In the genomic region with DNA sequence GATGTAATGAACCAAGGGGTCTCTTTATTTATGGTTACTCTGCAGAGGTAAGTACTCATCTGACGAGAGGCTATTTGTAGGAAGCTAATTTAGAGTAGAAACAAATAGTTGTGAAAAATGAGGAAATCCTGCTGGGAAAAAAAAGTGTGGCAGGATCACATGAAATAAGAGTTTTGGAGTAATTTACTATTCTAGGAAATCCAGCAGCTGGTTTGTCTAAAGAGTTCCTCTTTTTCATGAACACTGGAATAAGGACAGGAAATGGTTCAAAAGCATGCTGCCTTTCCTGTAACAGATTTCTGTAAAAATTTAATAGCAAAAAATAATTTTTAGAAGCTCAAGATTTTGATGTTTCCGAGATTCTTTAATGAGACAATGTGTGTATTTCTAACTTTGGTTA, we compare ENCODE assay signal across 24 cellular contexts.
"Had no signal": no experiment of that assay in that cellular context is flagged by ENCODE, and none has a peak within 500 bp of the region (broad histone marks: within the 10 kb centered on the region; RNA-seq: fewer than 3 reads in every experiment).

No MANE protein-coding gene starts in this region.

- FAIRE-seq: keratinocyte, urothelium cell line had no signal

- H3K27ac ChIP-seq: dorsolateral prefrontal cortex, epithelial cell of prostate, foreskin keratinocyte, left lung, prostate gland, right atrium auricular region, tibial artery, VCaP had no signal

- H3K9me3 ChIP-seq: left lung, prostate gland, right atrium auricular region, tibial artery had no signal

- H3K27me3 ChIP-seq: dorsolateral prefrontal cortex, foreskin keratinocyte, left lung, right atrium auricular region, tibial artery had no signal

- DNase-seq: activated CD4-positive, alpha-beta T cell treated with anti-CD3 and anti-CD28 coated beads, Interleukin-2, amount 50 U/mL, for 1 hour; activated CD4-positive, CD25-positive, alpha-beta regulatory T cell treated with anti-CD3 and anti-CD28 coated beads, Interleukin-2, amount 50 U/mL, for 72 hours; activated CD8-positive, alpha-beta memory T cell treated with anti-CD3 and anti-CD28 coated beads, Interleukin-2, amount 50 U/mL, for 4 hours; activated naive CD4-positive, alpha-beta T cell treated with anti-CD3 and anti-CD28 coated beads, Interleukin-2, amount 10 ng/mL, durations not matched to agents 7 days and 5 days; activated naive CD8-positive, alpha-beta T cell treated with anti-CD3 and anti-CD28 coated beads, Interleukin-2, amount 50 U/mL, for 24 hours; activated T-cell treated with anti-CD3 and anti-CD28 coated beads, Interleukin-2, amount 50 U/mL, for 4 hours; anterior cingulate cortex; caudate nucleus; dorsolateral prefrontal cortex; foreskin keratinocyte; hippocampal formation; left lung; mammary epithelial cell; occipital lobe; stimulated activated naive CD8-positive, alpha-beta T cell treated with anti-CD3 and anti-CD28 coated beads, Interleukin-15, Interleukin-2, amounts not matched to agents 100 U/mL and 50 U/mL, for 24 hours; substantia nigra; T-helper 9 cell; tibial artery had no signal

- H3K36me3 ChIP-seq: left lung, prostate gland, right atrium auricular region, tibial artery had no signal

- H3K4me3 ChIP-seq: dorsolateral prefrontal cortex, left lung, prostate gland, right atrium auricular region, tibial artery had no signal

- H3K4me1 ChIP-seq: foreskin keratinocyte, left lung, prostate gland, right atrium auricular region, tibial artery had no signal
